In the genomic region with DNA sequence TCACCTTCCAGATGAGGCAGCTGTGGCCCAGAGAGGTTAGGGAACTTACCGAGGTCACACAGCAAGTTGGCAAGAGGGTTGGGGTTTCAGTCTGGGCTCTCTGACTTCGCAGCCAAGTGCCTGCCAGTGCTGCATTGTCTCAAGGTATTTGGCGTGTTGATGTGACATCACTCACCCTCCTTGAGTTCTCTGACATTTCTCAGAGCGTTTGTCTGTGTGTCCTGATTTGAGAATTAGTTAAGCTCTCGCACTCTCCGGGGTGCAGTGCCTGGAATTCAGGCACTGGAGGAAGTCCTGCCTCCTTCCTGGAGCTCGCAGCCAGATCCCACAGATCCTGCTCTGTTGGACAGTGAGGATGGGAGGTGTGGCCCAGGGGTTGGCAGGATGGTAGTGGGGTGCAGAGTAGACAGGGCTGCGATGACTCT, we compare ENCODE assay signal across 12 cellular contexts. TPM values are rescaled to one million over a fixed set of nuclear protein-coding genes. Genes with fewer than 3 reads are reported as not detected.
A peak's percentile ranks its signal among the peaks of the same experiment; 100 is the strongest.
DNase-seq lines count a peak whose midpoint lies in the region; ATAC-seq and TF ChIP-seq lines count a peak whose summit lies in the region.
"Had no signal": no experiment of that assay in that cellular context is flagged by ENCODE, and none has a peak within 500 bp of the region (broad histone marks: within the 10 kb centered on the region; RNA-seq: fewer than 3 reads in every experiment).

No MANE protein-coding gene starts in this region.

- TF ChIP-seq EP300 in SK-N-SH (IDR thresholded peaks at IDR 0.05; ENCODE audit: borderline replicate concordance in 1 of 2, low read depth in 1 of 2, low read length in 1 of 2): no peak

- intact Hi-C loops in Calu3 (cut with micrococcal nuclease; ENCODE audit: unreplicated experiment): loop anchor here (1.0 to 2.0 kb wide), 2 partner anchors 8 to 84 kb away; no protein-coding TSS in a partner anchor

- POLR2A ChIA-PET in SK-N-SH (lab: Yijun Ruan, JAX): no interaction called here

- H3K9ac ChIP-seq in SK-N-SH (peak overlapping the region; percentile 59; the same call in 1 of the 2 replicates), trophoblast cell (ENCODE audit: low read length) (no peak overlapping the region)
- H3K9ac ChIP-seq: BLaER1 had no signal

- H3K4me3 Mint-ChIP-seq in Calu3 (ENCODE audit: low read depth, unreplicated experiment): peak overlapping the region; percentile 66
- no peak overlapping the region for H3K4me3 Mint-ChIP-seq in activated naive CD4-positive, alpha-beta T cell treated with anti-CD3 and anti-CD28 coated beads, Interleukin-2, amount 10 ng/mL, durations not matched to agents 7 days and 5 days

- H3K9me3 Mint-ChIP-seq in Calu3 (ENCODE audit: low read depth, unreplicated experiment): no peaks in the 10 kb centered on the region
- H3K9me3 Mint-ChIP-seq in activated naive CD4-positive, alpha-beta T cell treated with anti-CD3 and anti-CD28 coated beads, Interleukin-2, amount 10 ng/mL, durations not matched to agents 7 days and 5 days: no peaks in the 10 kb centered on the region

- H3K4me2 ChIP-seq in SK-N-SH (peak overlapping the region; percentile 38; the same call in 1 of the 2 replicates), trophoblast cell (ENCODE audit: low read length) (peak overlapping the region; percentile 36)

- H3K79me2 ChIP-seq in SK-N-SH (ENCODE audit: insufficient read depth): peaks cover 36% of the 10 kb centered on the region
- peaks cover 10% of the 10 kb centered on the region for H3K79me2 ChIP-seq in trophoblast cell (ENCODE audit: control insufficient read depth, insufficient read depth, low read length, poor library complexity)

- no peaks in the 10 kb centered on the region for H4K20me1 ChIP-seq in SK-N-SH (ENCODE audit: insufficient read depth)
- H4K20me1 ChIP-seq: BLaER1 had no signal

- H3K4me1 ChIP-seq in SK-N-SH (ENCODE audit: control insufficient read depth in 1 of 2, insufficient read depth in 2 of 2, low read depth in 1 of 2, low read length in 1 of 2) (peaks cover 15 to 27% of the 10 kb centered on the region in 2 experiments; a peak in 3 of 4 replicates), trophoblast cell (ENCODE audit: control insufficient read depth in 1 of 2, insufficient read depth in 2 of 2, low read length in 2 of 2) (peaks cover 38 to 45% of the 10 kb centered on the region in 2 experiments)

- ATAC-seq in GM21360 (IDR thresholded peaks at IDR 0.05; ENCODE audit: unreplicated experiment) (no peak), HG02759 (IDR thresholded peaks at IDR 0.05; ENCODE audit: unreplicated experiment) (no peak), GM18907 (IDR thresholded peaks at IDR 0.05; ENCODE audit: unreplicated experiment) (no peak)

- no peaks in the 10 kb centered on the region for H3K36me3 ChIP-seq in SK-N-SH (replicated peaks in 1 of 2; ENCODE audit: control insufficient read depth in 1 of 2, insufficient read depth in 2 of 2, low read length in 1 of 2)
- H3K36me3 ChIP-seq in trophoblast cell (ENCODE audit: control insufficient read depth in 1 of 2, insufficient read depth in 2 of 2, low read length in 2 of 2): no peaks in the 10 kb centered on the region
- H3K36me3 ChIP-seq: BLaER1 had no signal

- H3F3A ChIP-seq in SK-N-SH (replicated peaks; ENCODE audit: insufficient read depth): peaks cover 13% of the 10 kb centered on the region

- H2BK120ac ChIP-seq in trophoblast cell (ENCODE audit: insufficient read depth, low read length, poor library complexity): peak overlapping the region; percentile 56

- H3K18ac ChIP-seq in trophoblast cell (ENCODE audit: low read length): peak overlapping the region; percentile 43

- no peak overlapping the region for H3K4me3 ChIP-seq in SK-N-SH (ENCODE audit: low read depth in 2 of 2, low read length in 1 of 2)
- no peak overlapping the region for H3K4me3 ChIP-seq in trophoblast cell (ENCODE audit: low read depth, low read length)
- H3K4me3 ChIP-seq: BLaER1 had no signal

- H2BK12ac ChIP-seq in trophoblast cell (ENCODE audit: low read length): peak overlapping the region; percentile 75

- no peak overlapping the region for H3K23ac ChIP-seq in trophoblast cell (ENCODE audit: low read length)

- H2AFZ ChIP-seq in SK-N-SH (ENCODE audit: low read depth) (no peak overlapping the region), trophoblast cell (ENCODE audit: insufficient read depth, low read length, poor library complexity) (no peak overlapping the region)

- 41% methylated on average over 8 of the region's 8 CpGs for WGBS in SK-N-SH (ENCODE audit: low lambda C conversion rate)
- no CpG with 5 or more reads among the region's 8 CpGs for whole genome bisulfite sequencing in trophoblast cell (ENCODE audit: extremely low coverage, insufficient coverage, insufficient read length)

- H3K9me2 ChIP-seq in SK-N-SH: no peaks in the 10 kb centered on the region

- H3K36me3 Mint-ChIP-seq in Calu3 (ENCODE audit: insufficient read depth, unreplicated experiment): peaks cover 68% of the 10 kb centered on the region
- H3K36me3 Mint-ChIP-seq in activated naive CD4-positive, alpha-beta T cell treated with anti-CD3 and anti-CD28 coated beads, Interleukin-2, amount 10 ng/mL, durations not matched to agents 7 days and 5 days: no peaks in the 10 kb centered on the region

- TF ChIP-seq CTCF in Calu3 (IDR thresholded peaks at IDR 0.05; ENCODE audit: unreplicated experiment): no peak
- TF ChIP-seq CTCF in SK-N-SH (IDR thresholded peaks at IDR 0.05): no peak

- H2BK5ac ChIP-seq in trophoblast cell (ENCODE audit: low read depth, low read length, poor library complexity): peak overlapping the region; percentile 37

- H3K27me3 ChIP-seq in SK-N-SH (ENCODE audit: insufficient read depth) (no peaks in the 10 kb centered on the region), trophoblast cell (ENCODE audit: insufficient read depth, low read length) (no peaks in the 10 kb centered on the region)
- H3K27me3 ChIP-seq: BLaER1, foreskin keratinocyte had no signal

- no peak overlapping the region for H4K12ac ChIP-seq in trophoblast cell (ENCODE audit: low read depth, low read length)

- H3K79me1 ChIP-seq in trophoblast cell (ENCODE audit: low read length): peaks cover 27% of the 10 kb centered on the region

- CTCF ChIA-PET in Calu3 (lab: Charles Lee) (interaction anchor here (1.0 to 7.3 kb wide), 8 partner anchors 10 to 48 kb away, joined by 3 to 75 read pairs (median 9); a partner anchor contains a TSS), SK-N-SH (lab: Yijun Ruan, JAX) (no interaction called here)
- CTCF ChIA-PET in activated naive CD4-positive, alpha-beta T cell treated with anti-CD3 and anti-CD28 coated beads, Interleukin-2, amount 10 ng/mL, durations not matched to agents 7 days and 5 days (lab: Charles Lee): no interaction called here

- peak overlapping the region; percentile 41 for H3K14ac ChIP-seq in trophoblast cell (ENCODE audit: low read length)

- peak overlapping the region; percentile 7 for H3K4ac ChIP-seq in trophoblast cell (ENCODE audit: low read depth, low read length)

- H4K8ac ChIP-seq in trophoblast cell (ENCODE audit: low read depth, low read length): peak overlapping the region; percentile 8

- peak overlapping the region; percentile 42 for H2AK5ac ChIP-seq in trophoblast cell (ENCODE audit: low read length)

- DNase-seq in Calu3 (no peak), SK-N-SH (no peak), islet precursor cell (peak; percentile 79), trophoblast cell (no peak)
- DNase-seq in activated naive CD4-positive, alpha-beta T cell treated with anti-CD3 and anti-CD28 coated beads, Interleukin-2, amount 10 ng/mL, durations not matched to agents 7 days and 5 days: no peak
- DNase-seq: activated T-cell treated with anti-CD3 and anti-CD28 coated beads, Interleukin-2, amount 50 U/mL, for 1 hour; effector CD4-positive, alpha-beta T cell had no signal

- TSS peak; percentile 6 for BruUV-seq in Calu3 (replicated peaks; lab: Mats Ljungman, UMichigan)

- TF ChIP-seq RAD21 in SK-N-SH (IDR thresholded peaks at IDR 0.05; ENCODE audit: low read length): no peak

- peak overlapping the region; percentile 59 to 88 for H3K27ac ChIP-seq in SK-N-SH (ENCODE audit: low read depth in 2 of 2, low read length in 1 of 2)
- H3K27ac ChIP-seq in trophoblast cell (ENCODE audit: low read depth, low read length): peak overlapping the region; percentile 89
- H3K27ac ChIP-seq: BLaER1, foreskin keratinocyte had no signal

- H3K27ac Mint-ChIP-seq in Calu3 (ENCODE audit: unreplicated experiment): peak overlapping the region; percentile 82
- no peak overlapping the region for H3K27ac Mint-ChIP-seq in activated naive CD4-positive, alpha-beta T cell treated with anti-CD3 and anti-CD28 coated beads, Interleukin-2, amount 10 ng/mL, durations not matched to agents 7 days and 5 days

- peak overlapping the region; percentile 83 for H4K91ac ChIP-seq in trophoblast cell (ENCODE audit: low read depth, low read length)

- peaks cover 76% of the 10 kb centered on the region for H3K4me1 Mint-ChIP-seq in Calu3 (ENCODE audit: low read depth, unreplicated experiment)
- no peaks in the 10 kb centered on the region for H3K4me1 Mint-ChIP-seq in activated naive CD4-positive, alpha-beta T cell treated with anti-CD3 and anti-CD28 coated beads, Interleukin-2, amount 10 ng/mL, durations not matched to agents 7 days and 5 days

- H3K9me3 ChIP-seq in SK-N-SH (no peaks in the 10 kb centered on the region), trophoblast cell (ENCODE audit: insufficient read depth, low read depth, low read length) (no peaks in the 10 kb centered on the region)
- H3K9me3 ChIP-seq: BLaER1 had no signal

- H3K27me3 Mint-ChIP-seq in Calu3 (ENCODE audit: unreplicated experiment): no peaks in the 10 kb centered on the region
- no peaks in the 10 kb centered on the region for H3K27me3 Mint-ChIP-seq in activated naive CD4-positive, alpha-beta T cell treated with anti-CD3 and anti-CD28 coated beads, Interleukin-2, amount 10 ng/mL, durations not matched to agents 7 days and 5 days

TF ChIP-seq in SK-N-SH, 30 proteins besides CTCF, POLR2A, EP300 and RAD21 (continues in another document):
- TF ChIP-seq, protein P1, sequence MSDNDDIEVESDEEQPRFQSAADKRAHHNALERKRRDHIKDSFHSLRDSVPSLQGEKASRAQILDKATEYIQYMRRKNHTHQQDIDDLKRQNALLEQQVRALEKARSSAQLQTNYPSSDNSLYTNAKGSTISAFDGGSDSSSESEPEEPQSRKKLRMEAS (IDR thresholded peaks at IDR 0.05; ENCODE audit: low read depth): no peak
- no peak for TF ChIP-seq ELF1 (IDR thresholded peaks at IDR 0.05)
- TF ChIP-seq, protein P2, sequence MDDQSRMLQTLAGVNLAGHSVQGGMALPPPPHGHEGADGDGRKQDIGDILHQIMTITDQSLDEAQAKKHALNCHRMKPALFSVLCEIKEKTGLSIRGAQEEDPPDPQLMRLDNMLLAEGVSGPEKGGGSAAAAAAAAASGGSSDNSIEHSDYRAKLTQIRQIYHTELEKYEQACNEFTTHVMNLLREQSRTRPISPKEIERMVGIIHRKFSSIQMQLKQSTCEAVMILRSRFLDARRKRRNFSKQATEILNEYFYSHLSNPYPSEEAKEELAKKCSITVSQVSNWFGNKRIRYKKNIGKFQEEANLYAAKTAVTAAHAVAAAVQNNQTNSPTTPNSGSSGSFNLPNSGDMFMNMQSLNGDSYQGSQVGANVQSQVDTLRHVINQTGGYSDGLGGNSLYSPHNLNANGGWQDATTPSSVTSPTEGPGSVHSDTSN (IDR thresholded peaks at IDR 0.05): peak; percentile 53

RNA-seq across cellular contexts. Expression of a gene that starts 25.7 kb away (rescaled TPM):
- 190 TPM in 2 replicates for total RNA-seq in Calu3 (2022)
- polyA plus RNA-seq in SK-N-SH (2012; rRNA removed): 15.2 and 16.9 TPM in 2 replicates
- polyA plus RNA-seq in SK-N-SH (2012; cell fraction: cytosol; rRNA removed): 12.4 and 13.0 TPM in 2 replicates
- 15.6 and 17.4 TPM in 2 replicates for polyA plus RNA-seq in SK-N-SH (2012; cell fraction: nucleus; rRNA removed)
- 48.1 and 48.6 TPM in 2 replicates for polyA plus RNA-seq in trophoblast cell (2013)
